Comparison of ENCODE assay signal across 14 cellular contexts in genomic region chr6:149455028-149455732, GRCh38. TPM values are rescaled to one million over a fixed set of nuclear protein-coding genes. Genes with fewer than 3 reads are reported as not detected.
DNase-seq lines count a peak whose midpoint lies in the region; ATAC-seq and TF ChIP-seq lines count a peak whose summit lies in the region.
"Had no signal": no experiment of that assay in that cellular context is flagged by ENCODE, and none has a peak within 500 bp of the region (broad histone marks: within the 10 kb centered on the region; RNA-seq: fewer than 3 reads in every experiment).

No MANE protein-coding gene starts in this region.

- H3K4me3 ChIP-seq in mammary epithelial cell (replicated peaks in 1 of 3; ENCODE audit: insufficient read depth in 1 of 3, low read depth in 2 of 3, low read length in 3 of 3) (no peak overlapping the region), lung (no peak overlapping the region)
- H3K4me3 ChIP-seq: GM23338 had no signal

- peak overlapping the region; percentile 80 for H2AFZ ChIP-seq in mammary epithelial cell (ENCODE audit: low read depth, low read length)
- H2AFZ ChIP-seq: GM23338 had no signal

- no peaks in the 10 kb centered on the region for H3K36me3 Mint-ChIP-seq in IgD-negative memory B cell
- H3K36me3 Mint-ChIP-seq in stimulated activated effector memory CD8-positive, alpha-beta T cell treated with anti-CD3 and anti-CD28 coated beads, Interleukin-12 subunit alpha, Interleukin-12 subunit beta, amount 100 ng/mL, for 72 hours, result peaks cover 97% of the 10 kb centered on the region

- H4K20me1 ChIP-seq in mammary epithelial cell (ENCODE audit: insufficient read depth, low read length), result no peaks in the 10 kb centered on the region

- H3K4me1 ChIP-seq in mammary epithelial cell (ENCODE audit: insufficient read depth, low read length), result peaks cover 22% of the 10 kb centered on the region
- peaks cover 17 to 18% of the 10 kb centered on the region in 2 donors for H3K4me1 ChIP-seq in lung (ENCODE audit: control insufficient read depth in 2 of 2, insufficient read depth in 2 of 2, low read length in 2 of 2)

- intact Hi-C loops in mammary epithelial cell (cut with micrococcal nuclease), result no loop called here

- no peaks in the 10 kb centered on the region for H3K27me3 Mint-ChIP-seq in IgD-negative memory B cell
- H3K27me3 Mint-ChIP-seq: activated CD4-positive, alpha-beta memory T cell treated with anti-CD3 and anti-CD28 coated beads for 36 hours had no signal

- H3K79me2 ChIP-seq in mammary epithelial cell (ENCODE audit: insufficient read depth, low read length), result no peaks in the 10 kb centered on the region

- H3K4me1 Mint-ChIP-seq in IgD-negative memory B cell, result peaks cover 2 to 7% (median 6%) of the 10 kb centered on the region in 3 donors
- peaks cover 19% of the 10 kb centered on the region for H3K4me1 Mint-ChIP-seq in stimulated activated effector memory CD8-positive, alpha-beta T cell treated with anti-CD3 and anti-CD28 coated beads, Interleukin-12 subunit alpha, Interleukin-12 subunit beta, amount 100 ng/mL, for 72 hours
- H3K4me1 Mint-ChIP-seq: GM23338 had no signal

- no peak overlapping the region for H3K9ac ChIP-seq in mammary epithelial cell (ENCODE audit: insufficient read depth, low read length)

- BruUV-seq in mammary epithelial cell (replicated peaks; lab: Mats Ljungman, UMichigan), result no TSS peak

- H3K27me3 ChIP-seq in mammary epithelial cell (ENCODE audit: insufficient read depth, low read length) (no peaks in the 10 kb centered on the region), lung (ENCODE audit: control insufficient read depth, insufficient read depth) (no peaks in the 10 kb centered on the region)

- H3K27ac Mint-ChIP-seq in IgD-negative memory B cell, result peak overlapping the region in 2 of 3 donors; percentile 80 to 93
- peak overlapping the region; percentile 76 for H3K27ac Mint-ChIP-seq in stimulated activated effector memory CD8-positive, alpha-beta T cell treated with anti-CD3 and anti-CD28 coated beads, Interleukin-12 subunit alpha, Interleukin-12 subunit beta, amount 100 ng/mL, for 72 hours
- H3K27ac Mint-ChIP-seq: activated CD4-positive, alpha-beta memory T cell treated with anti-CD3 and anti-CD28 coated beads for 36 hours; endodermal cell; GM23338 had no signal

- dilution Hi-C loops in mammary epithelial cell (cut with HindIII; ENCODE audit: low sequenced_read_pairs), result no loop called here

- H3K4me3 Mint-ChIP-seq in IgD-negative memory B cell, result no peak overlapping the region
- H3K4me3 Mint-ChIP-seq in stimulated activated effector memory CD8-positive, alpha-beta T cell treated with anti-CD3 and anti-CD28 coated beads, Interleukin-12 subunit alpha, Interleukin-12 subunit beta, amount 100 ng/mL, for 72 hours, result no peak overlapping the region
- H3K4me3 Mint-ChIP-seq: activated CD4-positive, alpha-beta memory T cell treated with anti-CD3 and anti-CD28 coated beads for 36 hours; endodermal cell; GM23338 had no signal

- H3K27ac ChIP-seq in mammary epithelial cell (ENCODE audit: insufficient read depth, low read depth, low read length) (no peak overlapping the region), lung (ENCODE audit: low read depth in 1 of 2, low read length in 1 of 2) (peak overlapping the region; percentile 82 to 83)

- no peak overlapping the region for H3K4me2 ChIP-seq in mammary epithelial cell (ENCODE audit: insufficient read depth, low read depth, low read length)
- H3K4me2 ChIP-seq: GM23338 had no signal

- H3K9me3 ChIP-seq in mammary epithelial cell (replicated peaks; ENCODE audit: insufficient read depth, low read length), result no peaks in the 10 kb centered on the region
- H3K9me3 ChIP-seq in lung (ENCODE audit: control insufficient read depth in 2 of 2, insufficient read depth in 1 of 2, low read length in 1 of 2), result no peaks in the 10 kb centered on the region
- H3K9me3 ChIP-seq: Caco-2 had no signal

- WGBS in mammary epithelial cell (ENCODE audit: low coverage, missing lambda C conversion rate), result 100% methylated on average over 10 of the region's 11 CpGs
- WGBS in lung, 2 donors, result 69 to 84% methylated on average over 11 of the region's 11 CpGs

- H3K36me3 ChIP-seq in mammary epithelial cell (ENCODE audit: insufficient read depth, low read length) (no peaks in the 10 kb centered on the region), lung (ENCODE audit: control insufficient read depth in 2 of 2, insufficient read depth in 2 of 2, low read length in 2 of 2) (no peaks in the 10 kb centered on the region)

- no peaks in the 10 kb centered on the region for H3K9me3 Mint-ChIP-seq in IgD-negative memory B cell
- H3K9me3 Mint-ChIP-seq in stimulated activated effector memory CD8-positive, alpha-beta T cell treated with anti-CD3 and anti-CD28 coated beads, Interleukin-12 subunit alpha, Interleukin-12 subunit beta, amount 100 ng/mL, for 72 hours, result no peaks in the 10 kb centered on the region
- H3K9me3 Mint-ChIP-seq: activated CD4-positive, alpha-beta memory T cell treated with anti-CD3 and anti-CD28 coated beads for 36 hours; endodermal cell; GM23338 had no signal

- TF ChIP-seq CTCF in mammary epithelial cell (conservative IDR thresholded peaks at IDR 0.05 in 1 of 2, IDR thresholded peaks at IDR 0.05 in 1 of 2; ENCODE audit: extremely low read depth in 1 of 2, insufficient read depth in 1 of 2, low read depth in 1 of 2, low read length in 2 of 2) (no peak), lung (IDR thresholded peaks at IDR 0.05; ENCODE audit: control extremely low read depth, extremely low read depth) (no peak)

- no peak for ATAC-seq in lung (ENCODE audit: insufficient read depth, low FRiP score)
- no peak for ATAC-seq in stimulated activated effector memory CD8-positive, alpha-beta T cell treated with anti-CD3 and anti-CD28 coated beads, Interleukin-12 subunit alpha, Interleukin-12 subunit beta, amount 100 ng/mL, for 72 hours
- no peak for ATAC-seq in GM19455 (IDR thresholded peaks at IDR 0.05; ENCODE audit: unreplicated experiment)
- ATAC-seq in GM21360 (IDR thresholded peaks at IDR 0.05; ENCODE audit: unreplicated experiment), result no peak
- ATAC-seq: GM23338 had no signal

- DNase-seq in mammary epithelial cell, result no peak
- peak; percentile 54 for DNase-seq in lung (ENCODE audit: low spot score)
- DNase-seq in stimulated activated effector memory CD8-positive, alpha-beta T cell treated with anti-CD3 and anti-CD28 coated beads, Interleukin-12 subunit alpha, Interleukin-12 subunit beta, amount 100 ng/mL, for 72 hours (ENCODE audit: low spot score in 2 of 2), result no peak
- DNase-seq in globus pallidus (ENCODE audit: low spot score), result no peak
- DNase-seq in germinal center (ENCODE audit: low spot score), result no peak
- DNase-seq: activated CD4-positive, alpha-beta memory T cell treated with anti-CD3 and anti-CD28 coated beads for 36 hours; Caco-2; endodermal cell; NCI-H187; NK-92 treated with Interleukin-12 subunit alpha and Interleukin-12 subunit beta, amount 100 ng/mL, for 24 hours had no signal

- CTCF ChIA-PET in mammary epithelial cell (lab: Charles Lee; ENCODE audit: low non-redundant PET), result no interaction called here

- in situ Hi-C loops in mammary epithelial cell (cut with MboI; ENCODE audit: low sequenced_read_pairs in 2 of 2), result no loop called here

RNA-seq across cellular contexts. Expression of gene ZC3H12D, which starts 29.6 kb away (rescaled TPM):
- 8.2 TPM for polyA plus RNA-seq in IgD-negative memory B cell
- under 1 TPM; 0.16 to 0.17 TPM for total RNA-seq in mammary epithelial cell
- 0.01 TPM for polyA plus RNA-seq in mammary epithelial cell
- polyA minus RNA-seq in mammary epithelial cell, result not detected
- 1 to 10 TPM; 2.6 to 4.7 TPM for total RNA-seq in lung
- 1 to 10 TPM; 1.1 to 2.2 TPM for polyA plus RNA-seq in lung
- polyA plus RNA-seq: GM23338 had no signal

RNA-seq across cellular contexts. Expression of gene SUMO4, which starts 55.1 kb away (rescaled TPM):
- 0.79 TPM for polyA plus RNA-seq in IgD-negative memory B cell
- total RNA-seq in mammary epithelial cell, result 1 to 10 TPM; 1.5 to 2.0 TPM
- 0.14 TPM for polyA plus RNA-seq in mammary epithelial cell
- polyA minus RNA-seq in mammary epithelial cell, result not detected
- total RNA-seq in lung, result 10 to 100 TPM in 1 of 2 donors, 1 to 10 TPM in 1; 1.7 to 12.9 TPM
- polyA plus RNA-seq in lung, result under 1 TPM; 0.11 to 0.14 TPM
